In genomic region chr12:56645717-56646446, GRCh38 we compare ENCODE assay signal across 8 cellular contexts. TPM values are rescaled to one million over a fixed set of nuclear protein-coding genes. Genes with fewer than 3 reads are reported as not detected.
DNase-seq lines count a peak whose midpoint lies in the region; ATAC-seq and TF ChIP-seq lines count a peak whose summit lies in the region.

Gene ATP5F1B, minus strand, starts transcription at chr12:56645984. Its CDS starts 21 bp downstream, at chr12:56645963.

- peak; percentile 99 for TF ChIP-seq POLR2A in GM15510 (IDR thresholded peaks at IDR 0.05; ENCODE audit: borderline replicate concordance, extremely low read depth, insufficient read length)

- ATAC-seq in HG02885 (IDR thresholded peaks at IDR 0.05; ENCODE audit: poor library complexity, unreplicated experiment) (peak; percentile 98), T-helper 17 cell (peak; percentile 95)

- peak within 1 kb of the TSS; percentile 99 for H3K27ac Mint-ChIP-seq in T-helper 17 cell
- peak within 1 kb of the TSS; percentile 98 for H3K27ac Mint-ChIP-seq in progenitor cell of endocrine pancreas

- H3K4me3 Mint-ChIP-seq in T-helper 17 cell (peak within 1 kb of the TSS; percentile 95), progenitor cell of endocrine pancreas (ENCODE audit: low read depth) (peak within 1 kb of the TSS; percentile 99)

- no peaks in the 10 kb centered on the region for H3K9me3 Mint-ChIP-seq in progenitor cell of endocrine pancreas (ENCODE audit: low read depth)

- intact Hi-C loops in left ventricle myocardium inferior (cut with micrococcal nuclease): loop anchor here (10.0 kb wide), 1 partner anchor 79 kb away; the partner anchor contains the start of gene NACA

- H3K4me1 Mint-ChIP-seq in T-helper 17 cell (peaks cover 23% of the 10 kb centered on the region), progenitor cell of endocrine pancreas (ENCODE audit: low read depth) (peaks cover 14% of the 10 kb centered on the region)

- H3K36me3 Mint-ChIP-seq in T-helper 17 cell (ENCODE audit: low read depth): no peaks in the 10 kb centered on the region
- H3K36me3 Mint-ChIP-seq in progenitor cell of endocrine pancreas (ENCODE audit: insufficient read depth): peaks cover 19% of the 10 kb centered on the region

- TF ChIP-seq CTCF in left ventricle myocardium inferior (IDR thresholded peaks at IDR 0.05; ENCODE audit: borderline replicate concordance): no peak
- TF ChIP-seq CTCF in progenitor cell of endocrine pancreas (IDR thresholded peaks at IDR 0.05; ENCODE audit: unreplicated experiment): no peak

- H3K27ac ChIP-seq in left ventricle myocardium inferior (replicated peaks): peak within 1 kb of the TSS; percentile 96

- DNase-seq in NCI-H1694 treated with DMSO at 0.1 percent for 48 hours (lab: John Stamatoyannopoulos, UW): peak; percentile 99
- peak; percentile 73 to 84 (median 79) for DNase-seq in T-helper 17 cell
- peak; percentile 41 to 99 (median 92) for DNase-seq in amygdala (lab: John Stamatoyannopoulos, UW)
- DNase-seq in left ventricle myocardium inferior: peak; percentile 95
- DNase-seq in progenitor cell of endocrine pancreas (ENCODE audit: low spot score, unreplicated experiment): peak; percentile 80
- DNase-seq in ureter (ENCODE audit: low spot score): peak; percentile 97

- H3K36me3 ChIP-seq in left ventricle myocardium inferior: peaks cover 43% of the 10 kb centered on the region

- H3K4me1 ChIP-seq in left ventricle myocardium inferior: peaks cover 56% of the 10 kb centered on the region

- H3K27me3 Mint-ChIP-seq in T-helper 17 cell (no peaks in the 10 kb centered on the region), progenitor cell of endocrine pancreas (no peaks in the 10 kb centered on the region)

- no peaks in the 10 kb centered on the region for H3K27me3 ChIP-seq in left ventricle myocardium inferior (ENCODE audit: low read depth)

- H3K9me3 ChIP-seq in T-helper 17 cell (ENCODE audit: control insufficient read depth, low read length, poor library complexity, severe bottlenecking): no peaks in the 10 kb centered on the region
- H3K9me3 ChIP-seq in left ventricle myocardium inferior (replicated peaks): no peaks in the 10 kb centered on the region

- peak within 1 kb of the TSS; percentile 87 for H3K4me3 ChIP-seq in left ventricle myocardium inferior

RNA-seq across cellular contexts. Expression of gene ATP5F1B, which starts in this region (rescaled TPM):
- total RNA-seq in T-helper 17 cell (100 to 1,000 TPM; 297 to 299 TPM), left ventricle myocardium inferior (3,068 TPM), progenitor cell of endocrine pancreas (528 and 541 TPM in 2 replicates), ureter (601 TPM)

Comparison
In these comparisons a context has a peak if more than half of its experiments do, and no peak if none do; other contexts are left out.
1. Peak in every context shown above with its lines: DNase-seq, ATAC-seq, H3K4me3 ChIP-seq and H3K27ac ChIP-seq.